In genomic region chr14:55025948-55026347, GRCh38 we compare ENCODE assay signal across 9 cellular contexts. TPM values are rescaled to one million over a fixed set of nuclear protein-coding genes. Genes with fewer than 3 reads are reported as not detected.
DNase-seq lines count a peak whose midpoint lies in the region; ATAC-seq, FAIRE-seq and TF ChIP-seq lines count a peak whose summit lies in the region.
"Had no signal": no experiment of that assay in that cellular context is flagged by ENCODE, and none has a peak within 500 bp of the region (broad histone marks: within the 10 kb centered on the region; RNA-seq: fewer than 3 reads in every experiment).

No MANE protein-coding gene starts in this region.

- TF ChIP-seq CTCF in SU-DHL-6 (IDR thresholded peaks at IDR 0.05; ENCODE audit: insufficient read depth, low read length, poor library complexity, severe bottlenecking): no peak
- no peak for TF ChIP-seq CTCF in fibroblast of villous mesenchyme (IDR thresholded peaks at IDR 0.05; ENCODE audit: insufficient read depth, low read depth, low read length)
- no peak for TF ChIP-seq CTCF in smooth muscle cell (IDR thresholded peaks at IDR 0.05; ENCODE audit: borderline replicate concordance, insufficient read depth, poor library complexity, severe bottlenecking)
- TF ChIP-seq CTCF in kidney (IDR thresholded peaks at IDR 0.05; ENCODE audit: borderline replicate concordance, extremely low read depth, insufficient read depth): no peak

- no peaks in the 10 kb centered on the region for H3K9me3 ChIP-seq in SU-DHL-6 (ENCODE audit: insufficient read depth, low read length)
- no peaks in the 10 kb centered on the region for H3K9me3 ChIP-seq in smooth muscle cell (replicated peaks; ENCODE audit: low read depth)
- H3K9me3 ChIP-seq in kidney (ENCODE audit: control insufficient read depth in 1 of 2, low read length in 2 of 2): no peaks in the 10 kb centered on the region

- H3K27ac ChIP-seq in SU-DHL-6 (ENCODE audit: low read depth, low read length) (peak overlapping the region; percentile 68; the same call in 1 of the 2 replicates), smooth muscle cell (ENCODE audit: low read depth) (peak overlapping the region; percentile 80), kidney (ENCODE audit: low read depth in 2 of 2, low read length in 2 of 2) (no peak overlapping the region)

- peaks cover 88% of the 10 kb centered on the region for H3K79me2 ChIP-seq in SU-DHL-6 (ENCODE audit: insufficient read depth, low read length)
- H3K79me2 ChIP-seq in smooth muscle cell (ENCODE audit: low read depth): peaks cover 54% of the 10 kb centered on the region

- no peaks in the 10 kb centered on the region for H3K27me3 ChIP-seq in SU-DHL-6 (ENCODE audit: low read length)
- H3K27me3 ChIP-seq in smooth muscle cell (ENCODE audit: low read depth): no peaks in the 10 kb centered on the region

- WGBS in smooth muscle cell (ENCODE audit: low lambda C conversion rate): 13% methylated on average over 7 of the region's 7 CpGs

- H4K20me1 ChIP-seq in SU-DHL-6 (ENCODE audit: low read depth, low read length) (peaks cover 21% of the 10 kb centered on the region; the same call in 1 of the 2 replicates), smooth muscle cell (ENCODE audit: low read depth) (peaks cover 29% of the 10 kb centered on the region)

- ATAC-seq in HG03045 (IDR thresholded peaks at IDR 0.05; ENCODE audit: unreplicated experiment): no peak

- peak overlapping the region; percentile 92 for H3K9ac ChIP-seq in SU-DHL-6 (ENCODE audit: low read length)
- peak overlapping the region; percentile 85 for H3K9ac ChIP-seq in smooth muscle cell (ENCODE audit: low read depth)
- peak overlapping the region in 1 of 2 donors; percentile 54 for H3K9ac ChIP-seq in kidney (ENCODE audit: low read length in 2 of 2)

- H3K36me3 ChIP-seq in SU-DHL-6 (ENCODE audit: low read length) (peaks cover 3% of the 10 kb centered on the region; the same call in 1 of the 2 replicates), smooth muscle cell (ENCODE audit: low read depth) (no peaks in the 10 kb centered on the region), kidney (ENCODE audit: control insufficient read depth in 1 of 2, insufficient read depth in 2 of 2, low read length in 2 of 2) (no peaks in the 10 kb centered on the region)

- no peak overlapping the region for H2AFZ ChIP-seq in SU-DHL-6 (ENCODE audit: low read depth, low read length, severe bottlenecking)
- peak overlapping the region; percentile 100 for H2AFZ ChIP-seq in smooth muscle cell (ENCODE audit: low read depth)

- DNase-seq in NCI-H1092 treated with DMSO at 0.1 percent for 48 hours (lab: John Stamatoyannopoulos, UW) (peak; percentile 13), NCI-H1092 (lab: John Stamatoyannopoulos, UW) (no peak), fibroblast of villous mesenchyme (ENCODE audit: low read depth) (no peak), smooth muscle cell (lab: John Stamatoyannopoulos, UW; ENCODE audit: unreplicated experiment) (no peak), epidermal melanocyte (ENCODE audit: insufficient read length, low spot score) (no peak), kidney (no peak)

- H3K4me1 ChIP-seq in smooth muscle cell (ENCODE audit: low read depth) (peaks cover 32% of the 10 kb centered on the region), kidney (ENCODE audit: control insufficient read depth in 1 of 2, insufficient read depth in 1 of 2, low read depth in 1 of 2, low read length in 2 of 2) (peaks cover 0 to 6% of the 10 kb centered on the region in 2 donors)

- H3K4me2 ChIP-seq in SU-DHL-6 (ENCODE audit: low read depth, low read length, poor library complexity, severe bottlenecking): peak overlapping the region; percentile 91
- H3K4me2 ChIP-seq in smooth muscle cell: peak overlapping the region; percentile 99

- H3F3A ChIP-seq in SU-DHL-6 (ENCODE audit: insufficient read depth) (no peaks in the 10 kb centered on the region), smooth muscle cell (ENCODE audit: low read depth) (no peaks in the 10 kb centered on the region)

- peak overlapping the region; percentile 97 for H3K4me3 ChIP-seq in SU-DHL-6 (ENCODE audit: insufficient read depth, low read length, poor library complexity, severe bottlenecking)
- peak overlapping the region; percentile 95 for H3K4me3 ChIP-seq in fibroblast of villous mesenchyme (ENCODE audit: low read depth, low read length)
- peak overlapping the region; percentile 91 for H3K4me3 ChIP-seq in smooth muscle cell
- H3K4me3 ChIP-seq in kidney (ENCODE audit: low read length in 2 of 2): peak overlapping the region in 1 of 2 donors; percentile 97

- H3K9me2 ChIP-seq in SU-DHL-6 (replicated peaks; ENCODE audit: insufficient read depth, low read length): no peaks in the 10 kb centered on the region

- intact Hi-C loops in kidney (cut with DNase I): no loop called here

- FAIRE-seq in kidney (lab: Jason Lieb, UNC): no peak
- FAIRE-seq: A204.1 had no signal

RNA-seq across cellular contexts. Expression of gene WDHD1, which starts 1.0 kb away (rescaled TPM):
- total RNA-seq in fibroblast of villous mesenchyme (9.0 and 14.2 TPM in 2 replicates), smooth muscle cell (9.4 and 14.6 TPM in 2 replicates), kidney (3.3 TPM)
- polyA plus RNA-seq in smooth muscle cell (5.3 and 5.7 TPM in 2 replicates), kidney (ENCODE audit: insufficient read depth, low read depth, low replicate concordance) (1.8 TPM)

RNA-seq across cellular contexts. Expression of gene SOCS4, which starts 1.1 kb away (rescaled TPM):
- total RNA-seq in fibroblast of villous mesenchyme (16.1 and 26.8 TPM in 2 replicates), smooth muscle cell (19.6 and 22.2 TPM in 2 replicates), kidney (30.5 TPM)
- polyA plus RNA-seq in smooth muscle cell (3.8 and 4.8 TPM in 2 replicates), kidney (ENCODE audit: insufficient read depth, low read depth, low replicate concordance) (6.0 TPM)

RNA-seq across cellular contexts. Expression of gene MAPK1IP1L, which starts 25.5 kb away (rescaled TPM):
- total RNA-seq in fibroblast of villous mesenchyme (36.1 and 49.2 TPM in 2 replicates), smooth muscle cell (109 and 176 TPM in 2 replicates), kidney (101 TPM)
- polyA plus RNA-seq in smooth muscle cell (89.0 and 89.7 TPM in 2 replicates), kidney (ENCODE audit: insufficient read depth, low read depth, low replicate concordance) (43.3 TPM)

Comparison
In these comparisons a context has a peak if more than half of its experiments do, and no peak if none do; other contexts are left out.
1. H3K27ac ChIP-seq: peak in SU-DHL-6 (single experiment) and smooth muscle cell (single experiment); none in kidney (0 of 2).